ENCODE assay signal across 23 cellular contexts in the genomic region with DNA sequence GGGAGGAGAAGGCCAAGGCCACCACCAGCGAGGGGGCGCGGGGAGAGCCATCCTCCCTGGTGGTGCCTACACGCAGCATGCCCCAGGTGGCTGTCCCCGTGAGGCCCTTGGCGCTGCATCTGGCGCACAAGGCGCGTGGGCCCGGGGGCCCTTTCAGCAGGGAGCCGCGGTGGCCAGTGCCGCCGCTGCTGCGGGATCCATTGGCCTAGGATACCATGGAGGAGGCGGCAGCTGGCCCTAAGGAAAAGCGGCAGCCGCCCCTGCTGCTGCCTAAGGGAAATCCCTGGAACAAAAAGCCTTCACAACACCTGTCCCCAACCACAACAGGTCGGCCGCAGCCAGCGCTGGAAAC.
"Had no signal": no experiment of that assay in that cellular context is flagged by ENCODE, and none has a peak within 500 bp of the region (broad histone marks: within the 10 kb centered on the region; RNA-seq: fewer than 3 reads in every experiment).

No MANE protein-coding gene starts in this region.

- H3K4me1 ChIP-seq: colonic mucosa, esophagus muscularis mucosa, foreskin keratinocyte, heart right ventricle, left ventricle myocardium inferior, parathyroid adenoma, sigmoid colon, stomach, tibial artery had no signal

- H3K27ac ChIP-seq: colonic mucosa, esophagus muscularis mucosa, foreskin keratinocyte, heart right ventricle, left ventricle myocardium inferior, parathyroid adenoma, sigmoid colon, stomach, tibial artery had no signal

- H3K36me3 ChIP-seq: colonic mucosa, esophagus muscularis mucosa, heart right ventricle, left ventricle myocardium inferior, sigmoid colon, stomach, tibial artery had no signal

- H3K9me3 ChIP-seq: colonic mucosa had no signal

- H3K4me3 ChIP-seq: colonic mucosa, esophagus muscularis mucosa, heart right ventricle, left ventricle myocardium inferior, mucosa of descending colon, sigmoid colon, stomach, tibial artery had no signal

- DNase-seq: colonic mucosa; dermis blood vessel endothelial cell; effector memory CD4-positive, alpha-beta T cell; foreskin keratinocyte; glutamatergic neuron; hippocampal formation; kidney glomerular epithelial cell; left colon; left ventricle myocardium inferior; mesenchymal stem cell; naive B cell; stimulated activated CD4-positive, alpha-beta T cell treated with anti-CD3 and anti-CD28 coated beads, Interleukin-2, amount 100 ng/mL, for 24 hours; stimulated activated CD4-positive, alpha-beta T cell treated with anti-CD3 and anti-CD28 coated beads, Interleukin-4, amount 100 ng/mL, for 24 hours; stimulated activated naive CD4-positive, alpha-beta T cell treated with Interleukin-2 at 50 U/mL for 16 hours; stomach; tibial artery had no signal

- H3K27me3 ChIP-seq: colonic mucosa, esophagus muscularis mucosa, foreskin keratinocyte, heart right ventricle, sigmoid colon, stomach, tibial artery had no signal

- ATAC-seq: foreskin keratinocyte; left colon; mucosa of descending colon; natural killer cell treated with Interleukin-12 subunit alpha and Interleukin-12 subunit beta and Interleukin-15 and Interleukin-18, amount 100 ng/mL, for 72 hours; stimulated activated effector memory CD8-positive, alpha-beta T cell treated with anti-CD3 and anti-CD28 coated beads, Interleukin-12 subunit alpha, Interleukin-12 subunit beta, amount 100 ng/mL, for 72 hours had no signal
